In genomic region chr2:161423351-161424178, GRCh38 we compare ENCODE assay signal across 10 cellular contexts. TPM values are rescaled to one million over a fixed set of nuclear protein-coding genes. Genes with fewer than 3 reads are reported as not detected.
DNase-seq lines count a peak whose midpoint lies in the region; ATAC-seq, FAIRE-seq and TF ChIP-seq lines count a peak whose summit lies in the region.
"Had no signal": no experiment of that assay in that cellular context is flagged by ENCODE, and none has a peak within 500 bp of the region (broad histone marks: within the 10 kb centered on the region; RNA-seq: fewer than 3 reads in every experiment).

No MANE protein-coding gene starts in this region.

- peak; percentile 77 for ATAC-seq in mucosa of descending colon
- ATAC-seq in GM21619 (IDR thresholded peaks at IDR 0.05; ENCODE audit: unreplicated experiment): no peak

- H3K36me3 ChIP-seq in breast epithelium: no peaks in the 10 kb centered on the region
- no peaks in the 10 kb centered on the region for H3K36me3 ChIP-seq in duodenal mucosa (ENCODE audit: control insufficient read depth in 1 of 2, insufficient read depth in 2 of 2, low read length in 2 of 2)
- no peaks in the 10 kb centered on the region for H3K36me3 ChIP-seq in mucosa of descending colon (ENCODE audit: low read depth)

- TF ChIP-seq CTCF in breast epithelium (IDR thresholded peaks at IDR 0.05) (no peak), MCF 10A (IDR thresholded peaks at IDR 0.05; ENCODE audit: unreplicated experiment) (no peak), mucosa of descending colon (IDR thresholded peaks at IDR 0.05) (no peak)

- POLR2A ChIA-PET in MCF 10A (lab: Yijun Ruan, JAX): no interaction called here

- CTCF ChIA-PET in MCF 10A (lab: Yijun Ruan, JAX): no interaction called here

- DNase-seq in breast epithelium (ENCODE audit: low spot score in 2 of 2) (no peak), MCF 10A (ENCODE audit: unreplicated experiment) (no peak), mucosa of descending colon (peak in 1 of 3 donors; percentile 52), GM12892 (ENCODE audit: insufficient read length) (no peak), H54 (ENCODE audit: insufficient read length, low spot score) (no peak), DMS153 (lab: John Stamatoyannopoulos, UW) (no peak)
- DNase-seq: DMS79 had no signal

- BruUV-seq in MCF 10A (replicated peaks; lab: Mats Ljungman, UMichigan): no TSS peak

- H3K4me1 ChIP-seq in breast epithelium (peaks cover 2 to 5% of the 10 kb centered on the region in 2 donors), duodenal mucosa (ENCODE audit: control insufficient read depth in 1 of 2, insufficient read depth in 2 of 2, low read length in 2 of 2) (peaks cover 0 to 15% of the 10 kb centered on the region in 2 donors), mucosa of descending colon (ENCODE audit: low read depth) (peaks cover 28% of the 10 kb centered on the region)

- H3K4me1 Mint-ChIP-seq in MCF 10A (ENCODE audit: insufficient read depth, unreplicated experiment): no peaks in the 10 kb centered on the region

- no peak overlapping the region for H3K27ac Mint-ChIP-seq in MCF 10A (ENCODE audit: low read depth, unreplicated experiment)

- FAIRE-seq in GM12892 (lab: Jason Lieb, UNC) (no peak), H54 (lab: Jason Lieb, UNC) (no peak)

- H3K27me3 Mint-ChIP-seq in MCF 10A (ENCODE audit: insufficient read depth, unreplicated experiment): peaks cover 5% of the 10 kb centered on the region

- H3K4me3 ChIP-seq in breast epithelium: peak overlapping the region in 2 of 3 donors; percentile 26 to 62
- H3K4me3 ChIP-seq in duodenal mucosa (ENCODE audit: low read depth in 1 of 2, low read length in 2 of 2): peak overlapping the region; percentile 33 to 50
- no peak overlapping the region for H3K4me3 ChIP-seq in mucosa of descending colon

- H3K27me3 ChIP-seq in breast epithelium: peaks cover 16 to 87% of the 10 kb centered on the region in 2 donors
- peaks cover 94 to 100% of the 10 kb centered on the region in 2 donors for H3K27me3 ChIP-seq in duodenal mucosa (ENCODE audit: control insufficient read depth in 1 of 2, insufficient read depth in 2 of 2, low read length in 2 of 2)

- intact Hi-C loops in breast epithelium (cut with DNase I; ENCODE audit: low total_unique reads) (no loop called here), MCF 10A (cut with micrococcal nuclease) (no loop called here), mucosa of descending colon (cut with DNase I, micrococcal nuclease) (no loop called here)

- no peak overlapping the region for H3K9ac ChIP-seq in duodenal mucosa (ENCODE audit: low read depth in 1 of 2, low read length in 2 of 2)

- H3K9me3 ChIP-seq in breast epithelium (peaks cover 0 to 7% of the 10 kb centered on the region in 2 donors), duodenal mucosa (ENCODE audit: control insufficient read depth in 1 of 2, low read length in 2 of 2) (no peaks in the 10 kb centered on the region), mucosa of descending colon (no peaks in the 10 kb centered on the region)

- TF ChIP-seq POLR2A in breast epithelium (IDR thresholded peaks at IDR 0.05) (no peak), GM12892 (IDR thresholded peaks at IDR 0.05; ENCODE audit: low read depth, low read length) (no peak), H54 (IDR thresholded peaks at IDR 0.05; ENCODE audit: low read depth, low read length) (no peak)

- H3K27ac ChIP-seq in breast epithelium (no peak overlapping the region), duodenal mucosa (ENCODE audit: low read depth, low read length) (no peak overlapping the region)

- H3K9me3 Mint-ChIP-seq in MCF 10A (ENCODE audit: unreplicated experiment): peaks cover 8% of the 10 kb centered on the region

- H3K4me3 Mint-ChIP-seq in MCF 10A (ENCODE audit: unreplicated experiment): no peak overlapping the region

- H3K36me3 Mint-ChIP-seq in MCF 10A (ENCODE audit: insufficient read depth, unreplicated experiment): peaks cover 6% of the 10 kb centered on the region

RNA-seq across cellular contexts. Expression of gene TBR1, which starts 7.5 kb away (rescaled TPM):
- total RNA-seq in breast epithelium (under 1 TPM in 2 of 3 donors, not detected in 1; 0.33 to 0.64 TPM), MCF 10A (2022) (0.12 and 0.26 TPM in 2 replicates), mucosa of descending colon (not detected)
- polyA plus RNA-seq in GM12892 (2012; ENCODE audit: missing spikeins): not detected
- total RNA-seq: subcutaneous adipose tissue had no signal
